Comparison of ENCODE assay signal across 8 cellular contexts in the genomic region with DNA sequence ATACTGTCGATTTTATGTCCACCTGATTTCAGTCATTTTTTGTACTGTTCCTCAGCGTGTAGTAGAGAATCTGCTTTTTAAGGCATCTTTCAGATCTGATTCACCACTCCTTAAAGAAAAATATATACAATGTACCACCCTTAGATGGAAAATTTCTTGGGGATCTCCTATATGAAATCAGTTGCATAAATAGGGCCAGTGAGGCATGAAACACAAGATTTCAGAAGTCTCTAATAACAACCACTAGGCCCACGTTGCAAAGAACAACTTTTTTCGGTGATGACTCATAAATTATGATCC. TPM values are rescaled to one million over a fixed set of nuclear protein-coding genes. Genes with fewer than 3 reads are reported as not detected.
DNase-seq lines count a peak whose midpoint lies in the region; ATAC-seq lines count a peak whose summit lies in the region.

No MANE protein-coding gene starts in this region.

- H2AFZ ChIP-seq in trophoblast cell (ENCODE audit: insufficient read depth, low read length, poor library complexity), result no peak overlapping the region

- no peak for DNase-seq in activated CD4-positive, alpha-beta T cell treated with anti-CD3 and anti-CD28 coated beads for 36 hours
- DNase-seq in activated CD4-positive, alpha-beta T cell treated with anti-CD3 and anti-CD28 coated beads for 48 hours, result no peak
- DNase-seq in RPMI7951 (ENCODE audit: low read depth) (peak; percentile 58), trophoblast cell (no peak), hippocampal formation (lab: John Stamatoyannopoulos, UW) (no peak)

- H4K12ac ChIP-seq in trophoblast cell (ENCODE audit: low read depth, low read length), result no peak overlapping the region

- no peak overlapping the region for H3K23ac ChIP-seq in trophoblast cell (ENCODE audit: low read length)

- peak; percentile 27 for ATAC-seq in activated CD4-positive, alpha-beta T cell treated with anti-CD3 and anti-CD28 coated beads for 36 hours
- ATAC-seq in HG03280 (IDR thresholded peaks at IDR 0.05; ENCODE audit: unreplicated experiment) (no peak), HG02623 (IDR thresholded peaks at IDR 0.05; ENCODE audit: unreplicated experiment) (no peak)

- H4K8ac ChIP-seq in trophoblast cell (ENCODE audit: low read depth, low read length), result no peak overlapping the region

- WGBS in esophagus, 2 donors, result 13 to 16% methylated on average over 4 of the region's 4 CpGs
- no CpG with 5 or more reads among the region's 4 CpGs for WGBS in trophoblast cell (ENCODE audit: extremely low coverage, insufficient coverage, insufficient read length)

- no peak overlapping the region for H4K91ac ChIP-seq in trophoblast cell (ENCODE audit: low read depth, low read length)

- no peak overlapping the region for H2BK12ac ChIP-seq in trophoblast cell (ENCODE audit: low read length)

- H3K27me3 Mint-ChIP-seq in activated CD4-positive, alpha-beta T cell treated with anti-CD3 and anti-CD28 coated beads for 36 hours, result no peaks in the 10 kb centered on the region

- peak overlapping the region; percentile 98 for H3K27ac Mint-ChIP-seq in activated CD4-positive, alpha-beta T cell treated with anti-CD3 and anti-CD28 coated beads for 36 hours

- H3K79me2 ChIP-seq in trophoblast cell (ENCODE audit: control insufficient read depth, insufficient read depth, low read length, poor library complexity), result peaks cover 25% of the 10 kb centered on the region

- H3K9ac ChIP-seq in trophoblast cell (ENCODE audit: low read length), result no peak overlapping the region

- peak overlapping the region in 1 of 2 donors; percentile 96 for H3K27ac ChIP-seq in esophagus (ENCODE audit: low read depth in 2 of 2, low read length in 1 of 2)
- H3K27ac ChIP-seq in trophoblast cell (ENCODE audit: low read depth, low read length), result no peak overlapping the region

- no peaks in the 10 kb centered on the region for H3K9me3 Mint-ChIP-seq in activated CD4-positive, alpha-beta T cell treated with anti-CD3 and anti-CD28 coated beads for 36 hours (ENCODE audit: low read depth)

- peaks cover 15% of the 10 kb centered on the region for H3K79me1 ChIP-seq in trophoblast cell (ENCODE audit: low read length)

- CTCF ChIA-PET in activated CD4-positive, alpha-beta T cell treated with anti-CD3 and anti-CD28 coated beads for 36 hours (lab: Charles Lee), result interaction anchor here (1.0 to 1.3 kb wide), 8 partner anchors 9 to 101 kb away, joined by 3 to 4 read pairs (median 3); a partner anchor contains a TSS

- POLR2A ChIA-PET in activated CD4-positive, alpha-beta T cell treated with anti-CD3 and anti-CD28 coated beads for 36 hours (lab: Charles Lee), result interaction anchor here (0.7 to 1.3 kb wide), 7 partner anchors 32 to 101 kb away, joined by 3 to 17 read pairs (median 4); a partner anchor contains a TSS

- peak overlapping the region; percentile 93 for H3K4ac ChIP-seq in trophoblast cell (ENCODE audit: low read depth, low read length)

- no peaks in the 10 kb centered on the region for H3K27me3 ChIP-seq in esophagus (ENCODE audit: control insufficient read depth in 1 of 2, insufficient read depth in 2 of 2, low read length in 2 of 2)
- H3K27me3 ChIP-seq in trophoblast cell (ENCODE audit: insufficient read depth, low read length), result no peaks in the 10 kb centered on the region

- H3K36me3 ChIP-seq in esophagus (ENCODE audit: control insufficient read depth in 2 of 2, insufficient read depth in 2 of 2, low read length in 1 of 2) (no peaks in the 10 kb centered on the region), trophoblast cell (ENCODE audit: control insufficient read depth in 1 of 2, insufficient read depth in 2 of 2, low read length in 2 of 2) (no peaks in the 10 kb centered on the region)

- no peak overlapping the region for H2BK5ac ChIP-seq in trophoblast cell (ENCODE audit: low read depth, low read length, poor library complexity)

- H3K4me3 Mint-ChIP-seq in activated CD4-positive, alpha-beta T cell treated with anti-CD3 and anti-CD28 coated beads for 36 hours, result peak overlapping the region; percentile 86

- H3K4me2 ChIP-seq in trophoblast cell (ENCODE audit: low read length), result peak overlapping the region; percentile 76

- no peak overlapping the region for H3K18ac ChIP-seq in trophoblast cell (ENCODE audit: low read length)

- no peak overlapping the region for H3K14ac ChIP-seq in trophoblast cell (ENCODE audit: low read length)

- intact Hi-C loops in activated CD4-positive, alpha-beta T cell treated with anti-CD3 and anti-CD28 coated beads for 36 hours (cut with DNase I, micrococcal nuclease), result loop anchor here (1.0 to 10.0 kb wide), 8 partner anchors 23 to 985 kb away; a partner anchor contains a TSS

- peaks cover 9% of the 10 kb centered on the region for H3K36me3 Mint-ChIP-seq in activated CD4-positive, alpha-beta T cell treated with anti-CD3 and anti-CD28 coated beads for 36 hours (ENCODE audit: low read depth)

- peaks cover 66% of the 10 kb centered on the region for H3K4me1 Mint-ChIP-seq in activated CD4-positive, alpha-beta T cell treated with anti-CD3 and anti-CD28 coated beads for 36 hours

- H3K4me3 ChIP-seq in esophagus (ENCODE audit: low read depth in 1 of 2, low read length in 2 of 2) (peak overlapping the region; percentile 80 to 82), trophoblast cell (ENCODE audit: low read depth, low read length) (no peak overlapping the region)

- peaks cover 0 to 4% of the 10 kb centered on the region in 2 donors for H3K4me1 ChIP-seq in esophagus (ENCODE audit: control insufficient read depth in 2 of 2, insufficient read depth in 2 of 2, low read length in 1 of 2)
- peaks cover 4 to 5% of the 10 kb centered on the region in 2 experiments for H3K4me1 ChIP-seq in trophoblast cell (ENCODE audit: control insufficient read depth in 1 of 2, insufficient read depth in 2 of 2, low read length in 2 of 2)

- no peak overlapping the region for H2AK5ac ChIP-seq in trophoblast cell (ENCODE audit: low read length)

- no peak overlapping the region for H2BK120ac ChIP-seq in trophoblast cell (ENCODE audit: insufficient read depth, low read length, poor library complexity)

- H3K9me3 ChIP-seq in esophagus (ENCODE audit: control insufficient read depth in 2 of 2, insufficient read depth in 1 of 2, low read depth in 1 of 2, low read length in 1 of 2) (no peaks in the 10 kb centered on the region), trophoblast cell (ENCODE audit: insufficient read depth, low read depth, low read length) (no peaks in the 10 kb centered on the region)

RNA-seq across cellular contexts. Expression of a gene that starts 1.4 kb away (rescaled TPM):
- 10 to 100 TPM; 32.3 to 32.4 TPM for total RNA-seq in activated CD4-positive, alpha-beta T cell treated with anti-CD3 and anti-CD28 coated beads for 36 hours
- 13.5 and 16.6 TPM in 2 replicates for total RNA-seq in RPMI7951 (2014; rRNA removed; shearing (Covaris generic))
- 1 to 10 TPM; 3.5 to 6.0 TPM for polyA plus RNA-seq in esophagus
- 27.7 and 29.0 TPM in 2 replicates for polyA plus RNA-seq in trophoblast cell (2013)
